In the genomic region with DNA sequence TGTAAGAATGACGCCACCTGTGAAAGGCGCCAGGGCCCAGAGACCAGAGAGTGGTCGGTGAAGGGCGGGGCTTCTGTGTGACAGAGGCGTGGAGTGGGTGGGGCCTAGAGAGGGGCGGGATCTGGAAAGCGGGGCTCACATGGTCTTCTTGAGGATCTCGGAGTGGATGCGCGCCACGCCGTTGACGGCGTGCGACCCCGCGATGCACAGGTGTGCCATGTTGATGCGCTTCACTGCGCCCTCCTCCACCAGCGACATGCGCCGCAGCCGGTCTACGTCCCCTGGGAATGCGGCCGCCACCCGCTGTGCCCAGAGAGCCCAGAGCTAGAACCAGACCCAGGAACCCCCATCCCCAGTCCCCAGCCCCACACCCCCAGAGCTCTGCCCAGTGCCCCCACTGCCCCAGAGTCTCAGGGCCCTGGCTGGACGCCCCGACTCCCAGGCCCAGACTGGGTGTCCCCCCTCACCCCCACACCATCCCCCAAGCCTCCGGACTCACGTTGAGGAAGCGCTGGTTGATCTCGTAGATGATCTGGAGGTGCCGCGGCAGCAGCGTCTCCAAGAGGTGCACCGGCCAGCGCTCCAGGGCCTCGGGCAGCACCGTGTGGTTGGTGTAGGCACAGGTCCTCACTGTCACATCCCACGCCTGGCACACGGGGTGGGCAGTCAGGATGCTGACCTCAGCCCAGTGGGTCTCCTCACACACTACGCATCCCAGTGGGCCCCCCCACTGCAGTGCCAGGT, we compare ENCODE assay signal across 1 cellular context.
TF ChIP-seq lines count a peak whose summit lies in the region.

No MANE protein-coding gene starts in this region.

TF ChIP-seq in HCT116, 20 proteins besides CTCF, POLR2A, EP300 and RAD21 (continued from another document):
- no peak for TF ChIP-seq CBX3 (IDR thresholded peaks at IDR 0.05; ENCODE audit: low read depth)
- TF ChIP-seq POLR2AphosphoS5 (IDR thresholded peaks at IDR 0.05; ENCODE audit: low read depth, low read length) = no peak
- no peak for TF ChIP-seq EZH2 (IDR thresholded peaks at IDR 0.05)
- TF ChIP-seq TCF7L2 (IDR thresholded peaks at IDR 0.05; ENCODE audit: borderline replicate concordance, extremely low read depth, insufficient read depth, insufficient read length) = no peak
- no peak for TF ChIP-seq ZFX (IDR thresholded peaks at IDR 0.05)
